In genomic region chr1:246597971-246598370, GRCh38 we compare ENCODE assay signal across 1 cellular context.
TF ChIP-seq lines count a peak whose summit lies in the region.

No MANE protein-coding gene starts in this region.

TF ChIP-seq in GM23338, 12 proteins besides CTCF, POLR2A, EP300 and RAD21 (continued from another document):
- TF ChIP-seq, protein P1, sequence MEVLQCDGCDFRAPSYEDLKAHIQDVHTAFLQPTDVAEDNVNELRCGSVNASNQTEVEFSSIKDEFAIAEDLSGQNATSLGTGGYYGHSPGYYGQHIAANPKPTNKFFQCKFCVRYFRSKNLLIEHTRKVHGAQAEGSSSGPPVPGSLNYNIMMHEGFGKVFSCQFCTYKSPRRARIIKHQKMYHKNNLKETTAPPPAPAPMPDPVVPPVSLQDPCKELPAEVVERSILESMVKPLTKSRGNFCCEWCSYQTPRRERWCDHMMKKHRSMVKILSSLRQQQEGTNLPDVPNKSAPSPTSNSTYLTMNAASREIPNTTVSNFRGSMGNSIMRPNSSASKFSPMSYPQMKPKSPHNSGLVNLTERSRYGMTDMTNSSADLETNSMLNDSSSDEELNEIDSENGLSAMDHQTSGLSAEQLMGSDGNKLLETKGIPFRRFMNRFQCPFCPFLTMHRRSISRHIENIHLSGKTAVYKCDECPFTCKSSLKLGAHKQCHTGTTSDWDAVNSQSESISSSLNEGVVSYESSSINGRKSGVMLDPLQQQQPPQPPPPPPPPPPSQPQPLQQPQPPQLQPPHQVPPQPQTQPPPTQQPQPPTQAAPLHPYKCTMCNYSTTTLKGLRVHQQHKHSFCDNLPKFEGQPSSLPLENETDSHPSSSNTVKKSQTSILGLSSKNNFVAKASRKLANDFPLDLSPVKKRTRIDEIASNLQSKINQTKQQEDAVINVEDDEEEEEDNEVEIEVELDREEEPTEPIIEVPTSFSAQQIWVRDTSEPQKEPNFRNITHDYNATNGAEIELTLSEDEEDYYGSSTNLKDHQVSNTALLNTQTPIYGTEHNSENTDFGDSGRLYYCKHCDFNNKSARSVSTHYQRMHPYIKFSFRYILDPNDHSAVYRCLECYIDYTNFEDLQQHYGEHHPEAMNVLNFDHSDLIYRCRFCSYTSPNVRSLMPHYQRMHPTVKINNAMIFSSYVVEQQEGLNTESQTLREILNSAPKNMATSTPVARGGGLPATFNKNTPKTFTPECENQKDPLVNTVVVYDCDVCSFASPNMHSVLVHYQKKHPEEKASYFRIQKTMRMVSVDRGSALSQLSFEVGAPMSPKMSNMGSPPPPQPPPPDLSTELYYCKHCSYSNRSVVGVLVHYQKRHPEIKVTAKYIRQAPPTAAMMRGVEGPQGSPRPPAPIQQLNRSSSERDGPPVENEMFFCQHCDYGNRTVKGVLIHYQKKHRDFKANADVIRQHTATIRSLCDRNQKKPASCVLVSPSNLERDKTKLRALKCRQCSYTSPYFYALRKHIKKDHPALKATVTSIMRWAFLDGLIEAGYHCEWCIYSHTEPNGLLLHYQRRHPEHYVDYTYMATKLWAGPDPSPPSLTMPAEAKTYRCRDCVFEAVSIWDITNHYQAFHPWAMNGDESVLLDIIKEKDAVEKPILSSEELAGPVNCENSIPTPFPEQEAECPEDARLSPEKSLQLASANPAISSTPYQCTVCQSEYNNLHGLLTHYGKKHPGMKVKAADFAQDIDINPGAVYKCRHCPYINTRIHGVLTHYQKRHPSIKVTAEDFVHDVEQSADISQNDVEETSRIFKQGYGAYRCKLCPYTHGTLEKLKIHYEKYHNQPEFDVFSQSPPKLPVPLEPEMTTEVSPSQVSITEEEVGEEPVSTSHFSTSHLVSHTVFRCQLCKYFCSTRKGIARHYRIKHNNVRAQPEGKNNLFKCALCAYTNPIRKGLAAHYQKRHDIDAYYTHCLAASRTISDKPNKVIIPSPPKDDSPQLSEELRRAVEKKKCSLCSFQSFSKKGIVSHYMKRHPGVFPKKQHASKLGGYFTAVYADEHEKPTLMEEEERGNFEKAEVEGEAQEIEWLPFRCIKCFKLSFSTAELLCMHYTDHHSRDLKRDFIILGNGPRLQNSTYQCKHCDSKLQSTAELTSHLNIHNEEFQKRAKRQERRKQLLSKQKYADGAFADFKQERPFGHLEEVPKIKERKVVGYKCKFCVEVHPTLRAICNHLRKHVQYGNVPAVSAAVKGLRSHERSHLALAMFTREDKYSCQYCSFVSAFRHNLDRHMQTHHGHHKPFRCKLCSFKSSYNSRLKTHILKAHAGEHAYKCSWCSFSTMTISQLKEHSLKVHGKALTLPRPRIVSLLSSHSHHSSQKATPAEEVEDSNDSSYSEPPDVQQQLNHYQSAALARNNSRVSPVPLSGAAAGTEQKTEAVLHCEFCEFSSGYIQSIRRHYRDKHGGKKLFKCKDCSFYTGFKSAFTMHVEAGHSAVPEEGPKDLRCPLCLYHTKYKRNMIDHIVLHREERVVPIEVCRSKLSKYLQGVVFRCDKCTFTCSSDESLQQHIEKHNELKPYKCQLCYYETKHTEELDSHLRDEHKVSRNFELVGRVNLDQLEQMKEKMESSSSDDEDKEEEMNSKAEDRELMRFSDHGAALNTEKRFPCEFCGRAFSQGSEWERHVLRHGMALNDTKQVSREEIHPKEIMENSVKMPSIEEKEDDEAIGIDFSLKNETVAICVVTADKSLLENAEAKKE (CRISPR knock-in tag; IDR thresholded peaks at IDR 0.05), result no peak
- no peak for TF ChIP-seq ZNF331 (CRISPR knock-in tag; IDR thresholded peaks at IDR 0.05; ENCODE audit: low read depth)
- TF ChIP-seq ZNF114 (CRISPR knock-in tag; IDR thresholded peaks at IDR 0.05), result no peak
- TF ChIP-seq NANOG (IDR thresholded peaks at IDR 0.05; ENCODE audit: borderline replicate concordance), result no peak
- no peak for TF ChIP-seq EZH2 (IDR thresholded peaks at IDR 0.05; ENCODE audit: low read depth, unreplicated experiment)
- no peak for TF ChIP-seq EZH2phosphoT487 (IDR thresholded peaks at IDR 0.05; ENCODE audit: unreplicated experiment)
- TF ChIP-seq JUNB (IDR thresholded peaks at IDR 0.05; ENCODE audit: unreplicated experiment), result no peak
- no peak for TF ChIP-seq REST (IDR thresholded peaks at IDR 0.05; ENCODE audit: unreplicated experiment)
- TF ChIP-seq STAT1 (IDR thresholded peaks at IDR 0.05; ENCODE audit: unreplicated experiment), result no peak
- TF ChIP-seq CREB1 (CRISPR knock-in tag; IDR thresholded peaks at IDR 0.05; ENCODE audit: low read depth), result no peak
- TF ChIP-seq POLR2AphosphoS5 (IDR thresholded peaks at IDR 0.05; ENCODE audit: low read depth), result no peak
